8 cellular contexts compared by ENCODE assay signal in the genomic region with DNA sequence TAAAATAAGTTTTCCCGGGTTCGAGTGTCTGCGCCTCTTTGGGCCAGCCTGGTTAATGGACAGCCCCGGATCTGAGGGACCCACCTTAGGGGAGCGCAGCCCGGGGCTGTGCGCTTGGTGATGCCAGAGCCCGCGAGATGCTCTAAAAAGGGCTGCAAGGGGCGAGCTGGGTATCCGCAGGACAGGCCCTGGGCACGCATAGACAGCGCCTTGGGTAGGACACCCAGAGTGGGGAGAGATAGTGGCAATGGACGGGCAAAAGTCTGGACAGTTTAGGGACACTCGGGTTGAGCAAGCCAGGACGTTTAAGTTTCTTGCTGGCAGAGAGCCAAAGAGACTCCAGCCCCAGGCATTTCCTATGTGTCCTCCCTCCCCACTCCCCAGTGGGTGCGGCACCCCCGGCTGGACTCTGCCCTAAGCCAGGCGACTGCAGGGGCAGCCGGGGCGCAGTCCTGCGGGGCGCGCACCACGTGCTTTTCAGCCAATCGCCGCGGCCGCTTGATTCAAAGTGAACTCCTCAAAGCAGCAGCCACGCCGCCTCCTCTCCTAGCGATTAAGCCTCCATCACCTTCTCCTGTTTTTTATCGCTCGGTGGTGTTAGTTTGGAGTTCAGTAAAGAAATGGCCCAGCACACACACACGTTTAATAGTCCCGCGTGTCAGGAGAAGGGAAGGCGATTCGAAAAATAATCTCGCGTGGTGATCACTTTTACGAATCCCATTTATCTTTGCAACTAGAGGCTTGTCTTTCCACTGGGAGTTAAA. TPM values are rescaled to one million over a fixed set of nuclear protein-coding genes. Genes with fewer than 3 reads are reported as not detected.
DNase-seq lines count a peak whose midpoint lies in the region; ATAC-seq, FAIRE-seq and TF ChIP-seq lines count a peak whose summit lies in the region.

No MANE protein-coding gene starts in this region.

- peak overlapping the region; percentile 36 for H3K4me3 ChIP-seq in SU-DHL-6 (ENCODE audit: insufficient read depth, low read length, poor library complexity, severe bottlenecking)
- H3K4me3 ChIP-seq in bronchial epithelial cell (ENCODE audit: low read depth, low read length), result peak overlapping the region; percentile 86
- peak overlapping the region; percentile 90 for H3K4me3 ChIP-seq in skeletal muscle satellite cell (ENCODE audit: low read length)

- H3K4me2 ChIP-seq in SU-DHL-6 (ENCODE audit: low read depth, low read length, poor library complexity, severe bottlenecking) (peak overlapping the region; percentile 58), skeletal muscle satellite cell (ENCODE audit: low read length) (peak overlapping the region; percentile 86)

- no peak overlapping the region for H3K27ac ChIP-seq in SU-DHL-6 (ENCODE audit: low read depth, low read length)

- peak overlapping the region; percentile 45; the same call in 1 of the 2 replicates for H3K9ac ChIP-seq in SU-DHL-6 (ENCODE audit: low read length)
- H3K9ac ChIP-seq in skeletal muscle satellite cell (ENCODE audit: low read depth, low read length), result peak overlapping the region; percentile 90

- peaks cover 46% of the 10 kb centered on the region for H3K4me1 ChIP-seq in skeletal muscle satellite cell (ENCODE audit: control insufficient read depth, insufficient read depth, low read length)

- no peaks in the 10 kb centered on the region for H3K79me2 ChIP-seq in SU-DHL-6 (ENCODE audit: insufficient read depth, low read length)

- peak; percentile 48 for DNase-seq in DMS114 treated with DMSO at 0.1 percent for 48 hours (lab: John Stamatoyannopoulos, UW; ENCODE audit: unreplicated experiment)
- peak; percentile 66 for DNase-seq in HuH-7 (ENCODE audit: low spot score)
- DNase-seq in bronchial epithelial cell (ENCODE audit: low read depth), result peak; percentile 57
- DNase-seq in iris pigment epithelial cell (ENCODE audit: low read depth), result peak; percentile 85
- no peak for DNase-seq in germinal center (ENCODE audit: low spot score)

- H3K36me3 ChIP-seq in SU-DHL-6 (ENCODE audit: low read length) (no peaks in the 10 kb centered on the region), bronchial epithelial cell (ENCODE audit: control insufficient read depth, insufficient read depth, low read length) (no peaks in the 10 kb centered on the region), skeletal muscle satellite cell (ENCODE audit: insufficient read depth, low read length) (no peaks in the 10 kb centered on the region)

- H3K27me3 ChIP-seq in SU-DHL-6 (ENCODE audit: low read length), result no peaks in the 10 kb centered on the region
- H3K27me3 ChIP-seq in bronchial epithelial cell (ENCODE audit: control insufficient read depth, insufficient read depth, low read length), result no peaks in the 10 kb centered on the region
- H3K27me3 ChIP-seq in skeletal muscle satellite cell (ENCODE audit: control insufficient read depth, insufficient read depth, low read length), result no peaks in the 10 kb centered on the region

- TF ChIP-seq CTCF in SU-DHL-6 (IDR thresholded peaks at IDR 0.05; ENCODE audit: insufficient read depth, low read length, poor library complexity, severe bottlenecking), result no peak
- TF ChIP-seq CTCF in bronchial epithelial cell (IDR thresholded peaks at IDR 0.05; ENCODE audit: insufficient read depth, low read length, severe bottlenecking), result no peak

- H4K20me1 ChIP-seq in SU-DHL-6 (ENCODE audit: low read depth, low read length), result no peaks in the 10 kb centered on the region

- H3K9me2 ChIP-seq in SU-DHL-6 (replicated peaks; ENCODE audit: insufficient read depth, low read length), result no peaks in the 10 kb centered on the region

- ATAC-seq in GM21515 (IDR thresholded peaks at IDR 0.05; ENCODE audit: unreplicated experiment), result peak; percentile 24

- 0 out of 2 replicates have a peak, but pooled peaks cover 5% of the 10 kb centered on the region for H3F3A ChIP-seq in SU-DHL-6 (ENCODE audit: insufficient read depth)

- no peak for FAIRE-seq in bronchial epithelial cell (lab: Jason Lieb, UNC)

- H2AFZ ChIP-seq in SU-DHL-6 (ENCODE audit: low read depth, low read length, severe bottlenecking), result no peak overlapping the region

- no peaks in the 10 kb centered on the region for H3K9me3 ChIP-seq in SU-DHL-6 (ENCODE audit: insufficient read depth, low read length)
- H3K9me3 ChIP-seq in skeletal muscle satellite cell (replicated peaks; ENCODE audit: low read length), result no peaks in the 10 kb centered on the region

RNA-seq across cellular contexts. Expression of gene ENC1, which starts 0.7 kb away (rescaled TPM):
- 3.5 and 3.9 TPM in 2 replicates for total RNA-seq in bronchial epithelial cell
- total RNA-seq in skeletal muscle satellite cell (2012; rRNA removed), result 25.9 and 50.0 TPM in 2 replicates

RNA-seq across cellular contexts. Expression of gene HEXB, which starts 43.8 kb away (rescaled TPM):
- 220 and 264 TPM in 2 replicates for total RNA-seq in bronchial epithelial cell
- total RNA-seq in skeletal muscle satellite cell (2012; rRNA removed), result 118 and 144 TPM in 2 replicates

Comparison
In these comparisons a context has a peak if more than half of its experiments do, and no peak if none do; other contexts are left out.
1. H3K4me3 ChIP-seq: peak in every context shown above with its lines; median percentile 90 in skeletal muscle satellite cell; 86 in bronchial epithelial cell; 36 in SU-DHL-6.